Comparison of ENCODE assay signal across 27 cellular contexts in genomic region chr10:79458483-79458882, GRCh38. TPM values are rescaled to one million over a fixed set of nuclear protein-coding genes. Genes with fewer than 3 reads are reported as not detected.
"Had no signal": no experiment of that assay in that cellular context is flagged by ENCODE, and none has a peak within 500 bp of the region (broad histone marks: within the 10 kb centered on the region; RNA-seq: fewer than 3 reads in every experiment).

No MANE protein-coding gene starts in this region.

- FAIRE-seq: endometrium, islet of Langerhans, keratinocyte had no signal

- H3K4me3 Mint-ChIP-seq: dendritic cell treated with granulocyte-macrophage colony-stimulating factor and Interleukin-4, amounts not matched to agents 40 ng/mL and 50 ng/mL, for 4 days; effector memory CD8-positive, alpha-beta T cell; endodermal cell; mesothelial cell of epicardium; naive B cell had no signal

- H3K9me3 Mint-ChIP-seq: dendritic cell treated with granulocyte-macrophage colony-stimulating factor and Interleukin-4, amounts not matched to agents 40 ng/mL and 50 ng/mL, for 4 days; effector memory CD8-positive, alpha-beta T cell; endodermal cell; mesothelial cell of epicardium; naive B cell had no signal

- H3K27ac Mint-ChIP-seq: dendritic cell treated with granulocyte-macrophage colony-stimulating factor and Interleukin-4, amounts not matched to agents 40 ng/mL and 50 ng/mL, for 4 days; effector memory CD8-positive, alpha-beta T cell; endodermal cell; mesothelial cell of epicardium; naive B cell had no signal

- H3K36me3 ChIP-seq: colonic mucosa, esophagus squamous epithelium, gastrocnemius medialis, heart right ventricle, left lung, lower lobe of right lung had no signal

- H3K4me3 ChIP-seq: colonic mucosa, esophagus squamous epithelium, gastrocnemius medialis, heart right ventricle, left lung, lower lobe of right lung, mucosa of descending colon had no signal

- H3K9me3 ChIP-seq: colonic mucosa, esophagus squamous epithelium, gastrocnemius medialis, heart right ventricle, left lung, lower lobe of right lung, mucosa of descending colon had no signal

- ATAC-seq: effector memory CD8-positive, alpha-beta T cell; esophagus mucosa; gastrocnemius medialis; heart right ventricle; left cardiac atrium; left lung; left ventricle myocardium superior; lower lobe of right lung; mucosa of descending colon had no signal

- H3K27ac ChIP-seq: colonic mucosa, epithelial cell of prostate, esophagus squamous epithelium, gastrocnemius medialis, heart right ventricle, left lung, lower lobe of right lung had no signal

- H3K4me1 ChIP-seq: colonic mucosa had no signal

- DNase-seq: colonic mucosa; cortex of kidney; effector CD8-positive, alpha-beta T cell; effector memory CD8-positive, alpha-beta T cell; endodermal cell; erythroblast; esophagus squamous epithelium; foreskin melanocyte; gastrocnemius medialis; glutamatergic neuron; head of caudate nucleus; heart right ventricle; hippocampal formation; left cardiac atrium; left lung; left ventricle myocardium superior; lower lobe of right lung; mesenchymal stem cell; mucosa of descending colon; naive B cell had no signal

- H3K27me3 ChIP-seq: colonic mucosa, esophagus squamous epithelium, gastrocnemius medialis, heart right ventricle, left lung had no signal

- H3K4me1 Mint-ChIP-seq: naive B cell had no signal

- H3K36me3 Mint-ChIP-seq: mesothelial cell of epicardium, naive B cell had no signal

RNA-seq across cellular contexts. Expression of gene EIF5AL1, which starts 53.9 kb away (rescaled TPM):
- total RNA-seq: lower lobe of right lung, mesothelial cell of epicardium had no signal
